13 cellular contexts compared by ENCODE assay signal in genomic region chr14:26531894-26532293, GRCh38.
A peak's percentile ranks its signal among the peaks of the same experiment; 100 is the strongest.
DNase-seq lines count a peak whose midpoint lies in the region; ATAC-seq, FAIRE-seq and TF ChIP-seq lines count a peak whose summit lies in the region.
"Had no signal": no experiment of that assay in that cellular context is flagged by ENCODE, and none has a peak within 500 bp of the region (broad histone marks: within the 10 kb centered on the region; RNA-seq: fewer than 3 reads in every experiment).

No MANE protein-coding gene starts in this region.

- no peak overlapping the region for H3K9ac ChIP-seq in astrocyte (ENCODE audit: low read length)

- H3K27me3 Mint-ChIP-seq in astrocyte (ENCODE audit: low read depth, unreplicated experiment) = no peaks in the 10 kb centered on the region
- H3K27me3 Mint-ChIP-seq in natural killer cell treated with Interleukin-12 subunit alpha and Interleukin-12 subunit beta and Interleukin-15 and Interleukin-18, amount 100 ng/mL, for 72 hours = no peaks in the 10 kb centered on the region
- no peaks in the 10 kb centered on the region for H3K27me3 Mint-ChIP-seq in stimulated activated memory B cell treated with anti-CD40 and anti-IgM and Interleukin-4, amounts not matched to agents 10 μg/mL and 1 μg/mL and 100 μg/mL, for 72 hours

- no peaks in the 10 kb centered on the region for H3K9me3 Mint-ChIP-seq in astrocyte (ENCODE audit: unreplicated experiment)
- peaks cover 8% of the 10 kb centered on the region for H3K9me3 Mint-ChIP-seq in natural killer cell treated with Interleukin-12 subunit alpha and Interleukin-12 subunit beta and Interleukin-15 and Interleukin-18, amount 100 ng/mL, for 72 hours
- H3K9me3 Mint-ChIP-seq in stimulated activated memory B cell treated with anti-CD40 and anti-IgM and Interleukin-4, amounts not matched to agents 10 μg/mL and 1 μg/mL and 100 μg/mL, for 72 hours = peaks cover 5% of the 10 kb centered on the region

- H2AFZ ChIP-seq in astrocyte (ENCODE audit: low read depth, low read length) = no peak overlapping the region

- H3K27ac ChIP-seq in astrocyte (ENCODE audit: low read depth, low read length) = no peak overlapping the region
- H3K27ac ChIP-seq in foreskin keratinocyte = no peak overlapping the region
- H3K27ac ChIP-seq: ovary had no signal

- no peaks in the 10 kb centered on the region for H3K36me3 ChIP-seq in astrocyte (ENCODE audit: insufficient read depth, low read length)
- H3K36me3 ChIP-seq: ovary had no signal

- H3K4me1 ChIP-seq in astrocyte (ENCODE audit: insufficient read depth, low read length) (no peaks in the 10 kb centered on the region), foreskin keratinocyte (no peaks in the 10 kb centered on the region)

- H3K4me3 Mint-ChIP-seq in astrocyte (ENCODE audit: unreplicated experiment) = no peak overlapping the region
- H3K4me3 Mint-ChIP-seq in natural killer cell treated with Interleukin-12 subunit alpha and Interleukin-12 subunit beta and Interleukin-15 and Interleukin-18, amount 100 ng/mL, for 72 hours = no peak overlapping the region
- H3K4me3 Mint-ChIP-seq in stimulated activated memory B cell treated with anti-CD40 and anti-IgM and Interleukin-4, amounts not matched to agents 10 μg/mL and 1 μg/mL and 100 μg/mL, for 72 hours = no peak overlapping the region

- FAIRE-seq in astrocyte (lab: Jason Lieb, UNC) = peak; percentile 73
- FAIRE-seq: H54 had no signal

- no peaks in the 10 kb centered on the region for H3K36me3 Mint-ChIP-seq in astrocyte (ENCODE audit: low read depth, unreplicated experiment)
- H3K36me3 Mint-ChIP-seq in natural killer cell treated with Interleukin-12 subunit alpha and Interleukin-12 subunit beta and Interleukin-15 and Interleukin-18, amount 100 ng/mL, for 72 hours = no peaks in the 10 kb centered on the region
- no peaks in the 10 kb centered on the region for H3K36me3 Mint-ChIP-seq in stimulated activated memory B cell treated with anti-CD40 and anti-IgM and Interleukin-4, amounts not matched to agents 10 μg/mL and 1 μg/mL and 100 μg/mL, for 72 hours

- H3K9me3 ChIP-seq in astrocyte (ENCODE audit: insufficient read depth, low read depth, low read length) = no peaks in the 10 kb centered on the region
- H3K9me3 ChIP-seq: ovary had no signal

- H3K79me2 ChIP-seq in astrocyte (ENCODE audit: insufficient read depth, low read length) = no peaks in the 10 kb centered on the region

- TF ChIP-seq CTCF in astrocyte (IDR thresholded peaks at IDR 0.05; ENCODE audit: insufficient read depth, low read depth, low read length) = peak; percentile 53
- peak; percentile 65 for TF ChIP-seq CTCF in foreskin keratinocyte (conservative IDR thresholded peaks at IDR 0.05)

- H3K4me2 ChIP-seq in astrocyte (ENCODE audit: low read length) = peak overlapping the region; percentile 50

- H3K4me1 Mint-ChIP-seq in astrocyte (ENCODE audit: low read depth, unreplicated experiment) = peaks cover 9% of the 10 kb centered on the region
- H3K4me1 Mint-ChIP-seq in natural killer cell treated with Interleukin-12 subunit alpha and Interleukin-12 subunit beta and Interleukin-15 and Interleukin-18, amount 100 ng/mL, for 72 hours (ENCODE audit: low read depth in 2 of 2) = no peaks in the 10 kb centered on the region
- no peaks in the 10 kb centered on the region for H3K4me1 Mint-ChIP-seq in stimulated activated memory B cell treated with anti-CD40 and anti-IgM and Interleukin-4, amounts not matched to agents 10 μg/mL and 1 μg/mL and 100 μg/mL, for 72 hours

- H3K27me3 ChIP-seq in astrocyte (ENCODE audit: insufficient read depth, low read length) (no peaks in the 10 kb centered on the region), foreskin keratinocyte (no peaks in the 10 kb centered on the region)
- H3K27me3 ChIP-seq: ovary had no signal

- DNase-seq in ACHN (peak; percentile 41), HPDE6-E6E7 (ENCODE audit: extremely low spot score) (peak; percentile 26), astrocyte (ENCODE audit: low read depth) (peak; percentile 80), foreskin keratinocyte (peak; percentile 44 to 74), NCI-H1092 treated with DMSO at 0.1 percent for 48 hours (lab: John Stamatoyannopoulos, UW) (no peak)
- no peak for DNase-seq in natural killer cell treated with Interleukin-12 subunit alpha and Interleukin-12 subunit beta and Interleukin-15 and Interleukin-18, amount 100 ng/mL, for 72 hours (ENCODE audit: low spot score)
- DNase-seq: C1 segment of cervical spinal cord; central memory CD4-positive, alpha-beta T cell; ovary had no signal

- H3K27ac Mint-ChIP-seq in astrocyte (ENCODE audit: unreplicated experiment) = no peak overlapping the region
- no peak overlapping the region for H3K27ac Mint-ChIP-seq in natural killer cell treated with Interleukin-12 subunit alpha and Interleukin-12 subunit beta and Interleukin-15 and Interleukin-18, amount 100 ng/mL, for 72 hours
- no peak overlapping the region for H3K27ac Mint-ChIP-seq in stimulated activated memory B cell treated with anti-CD40 and anti-IgM and Interleukin-4, amounts not matched to agents 10 μg/mL and 1 μg/mL and 100 μg/mL, for 72 hours

- H4K20me1 ChIP-seq in astrocyte (ENCODE audit: insufficient read depth, low read length) = no peaks in the 10 kb centered on the region

- in situ Hi-C loops in ACHN (cut with HindIII; ENCODE audit: low pct_ligation_motif_present, low pct_unique_long_range_greater_than_20kb, low sequenced_read_pairs) = no loop called here

- no peak overlapping the region for H3K4me3 ChIP-seq in astrocyte (ENCODE audit: insufficient read depth, low read depth, low read length)
- H3K4me3 ChIP-seq: ovary had no signal

- peak; percentile 89 for ATAC-seq in foreskin keratinocyte
- ATAC-seq in natural killer cell treated with Interleukin-12 subunit alpha and Interleukin-12 subunit beta and Interleukin-15 and Interleukin-18, amount 100 ng/mL, for 72 hours = no peak
- ATAC-seq in stimulated activated memory B cell treated with anti-CD40 and anti-IgM and Interleukin-4, amounts not matched to agents 10 μg/mL and 1 μg/mL and 100 μg/mL, for 72 hours = no peak
- ATAC-seq in HG03135 (IDR thresholded peaks at IDR 0.05; ENCODE audit: unreplicated experiment) = no peak
- ATAC-seq: Panc1 had no signal

Comparison
In these comparisons a context has a peak if more than half of its experiments do, and no peak if none do; other contexts are left out.
1. DNase-seq: peak in ACHN (single experiment), HPDE6-E6E7 (single experiment), astrocyte (single experiment) and foreskin keratinocyte (2 of 2); none in natural killer cell treated with Interleukin-12 subunit alpha and Interleukin-12 subunit beta and Interleukin-15 and Interleukin-18, amount 100 ng/mL, for 72 hours (single experiment) and NCI-H1092 treated with DMSO at 0.1 percent for 48 hours (single experiment).